ENCODE assay signal across 8 cellular contexts in genomic region chr12:57087689-57088441, GRCh38. TPM values are rescaled to one million over a fixed set of nuclear protein-coding genes. Genes with fewer than 3 reads are reported as not detected.
DNase-seq lines count a peak whose midpoint lies in the region; ATAC-seq lines count a peak whose summit lies in the region.

No MANE protein-coding gene starts in this region.

- H3K36me3 ChIP-seq in HUES64 (ENCODE audit: insufficient read depth, low read length) (peaks cover 21% of the 10 kb centered on the region), SK-N-MC (ENCODE audit: insufficient read depth, low read length) (peaks cover 24% of the 10 kb centered on the region), urinary bladder (ENCODE audit: insufficient read depth) (no peaks in the 10 kb centered on the region)

- H3K9me3 Mint-ChIP-seq in activated naive CD4-positive, alpha-beta T cell treated with anti-CD3 and anti-CD28 coated beads, Interleukin-2, amount 50 U/mL, for 72 hours = no peaks in the 10 kb centered on the region

- ATAC-seq in GM21447 (IDR thresholded peaks at IDR 0.05; ENCODE audit: unreplicated experiment) (peak; percentile 36), Right ventricle myocardium superior (ENCODE audit: poor library complexity) (peak; percentile 49)
- peak; percentile 60 for ATAC-seq in activated naive CD4-positive, alpha-beta T cell treated with anti-CD3 and anti-CD28 coated beads, Interleukin-2, amount 50 U/mL, for 72 hours

- peaks cover 9 to 43% of the 10 kb centered on the region in 2 donors for H3K36me3 Mint-ChIP-seq in activated naive CD4-positive, alpha-beta T cell treated with anti-CD3 and anti-CD28 coated beads, Interleukin-2, amount 50 U/mL, for 72 hours

- peak overlapping the region; percentile 96 for H3K27ac Mint-ChIP-seq in activated naive CD4-positive, alpha-beta T cell treated with anti-CD3 and anti-CD28 coated beads, Interleukin-2, amount 50 U/mL, for 72 hours

- DNase-seq in DMS53 (lab: John Stamatoyannopoulos, UW) (peak; percentile 87), SK-N-MC (ENCODE audit: low read depth, low spot score) (peak; percentile 89), Right ventricle myocardium superior (peak; percentile 89), pons (ENCODE audit: low spot score) (peak; percentile 38)
- peak in 1 of 2 donors; percentile 75 for DNase-seq in activated naive CD4-positive, alpha-beta T cell treated with anti-CD3 and anti-CD28 coated beads, Interleukin-2, amount 50 U/mL, for 72 hours (ENCODE audit: low spot score in 2 of 2)

- H3K27me3 ChIP-seq in HUES64 (ENCODE audit: insufficient read depth, low read length) = no peaks in the 10 kb centered on the region

- H3K4me1 ChIP-seq in HUES64 (ENCODE audit: insufficient read depth, low read length) (peaks cover 10% of the 10 kb centered on the region), urinary bladder (ENCODE audit: insufficient read depth) (no peaks in the 10 kb centered on the region)

- peak overlapping the region; percentile 80 for H3K4me3 ChIP-seq in HUES64 (ENCODE audit: low read length)
- H3K4me3 ChIP-seq in SK-N-MC = peak overlapping the region; percentile 94
- peak overlapping the region; percentile 65 for H3K4me3 ChIP-seq in urinary bladder (ENCODE audit: low read depth, low read length)

- intact Hi-C loops in Right ventricle myocardium superior (cut with DNase I) = no loop called here

- peak overlapping the region; percentile 91 for H3K9ac ChIP-seq in HUES64 (ENCODE audit: low read depth, low read length)
- H3K9ac ChIP-seq in SK-N-MC (ENCODE audit: insufficient read length) = peak overlapping the region; percentile 97

- WGBS in HUES64 = under 1% methylated on average over 37 of the region's 41 CpGs
- under 1% methylated on average over 41 of the region's 41 CpGs for WGBS in urinary bladder

- peak overlapping the region; percentile 100 for H3K27ac ChIP-seq in HUES64 (ENCODE audit: low read depth, low read length)
- peak overlapping the region; percentile 100 for H3K27ac ChIP-seq in SK-N-MC
- peak overlapping the region; percentile 97 for H3K27ac ChIP-seq in urinary bladder (ENCODE audit: low read depth)

- H3K9me3 ChIP-seq in HUES64 (ENCODE audit: insufficient read depth, low read depth, low read length) = no peaks in the 10 kb centered on the region
- H3K9me3 ChIP-seq in SK-N-MC (ENCODE audit: low read depth, low read length) = no peaks in the 10 kb centered on the region

RNA-seq across cellular contexts. Expression of gene NAB2, which starts 1.0 kb away (rescaled TPM):
- 16.1 TPM for polyA plus RNA-seq in HUES64 (2013, experiment 1 of 2)
- 20.5 TPM for polyA plus RNA-seq in HUES64 (2013, experiment 2 of 2)
- total RNA-seq in activated naive CD4-positive, alpha-beta T cell treated with anti-CD3 and anti-CD28 coated beads, Interleukin-2, amount 50 U/mL, for 72 hours = 10 to 100 TPM; 39.1 to 39.3 TPM
- total RNA-seq in Right ventricle myocardium superior = 10.3 TPM
- 25.6 TPM for total RNA-seq in urinary bladder
- 39.1 TPM for polyA plus RNA-seq in urinary bladder

RNA-seq across cellular contexts. Expression of gene NEMP1, which starts 9.3 kb away (rescaled TPM):
- polyA plus RNA-seq in HUES64 (2013, experiment 1 of 2) = 20.3 TPM
- polyA plus RNA-seq in HUES64 (2013, experiment 2 of 2) = 22.6 TPM
- total RNA-seq in activated naive CD4-positive, alpha-beta T cell treated with anti-CD3 and anti-CD28 coated beads, Interleukin-2, amount 50 U/mL, for 72 hours = 100 to 1,000 TPM in 1 of 2 donors, 10 to 100 TPM in 1; 80.2 to 182 TPM
- total RNA-seq in Right ventricle myocardium superior (3.0 TPM), urinary bladder (18.0 TPM)
- 8.5 TPM for polyA plus RNA-seq in urinary bladder

RNA-seq across cellular contexts. Expression of gene STAT6, which starts 23.3 kb away (rescaled TPM):
- 24.3 TPM for polyA plus RNA-seq in HUES64 (2013, experiment 1 of 2)
- polyA plus RNA-seq in HUES64 (2013, experiment 2 of 2) = 28.5 TPM
- total RNA-seq in activated naive CD4-positive, alpha-beta T cell treated with anti-CD3 and anti-CD28 coated beads, Interleukin-2, amount 50 U/mL, for 72 hours = 100 to 1,000 TPM; 213 to 283 TPM
- total RNA-seq in Right ventricle myocardium superior = 49.5 TPM
- 60.5 TPM for total RNA-seq in urinary bladder
- polyA plus RNA-seq in urinary bladder = 172 TPM

RNA-seq across cellular contexts. Expression of gene MYO1A, which starts 37.9 kb away (rescaled TPM):
- polyA plus RNA-seq in HUES64 (2013, experiment 1 of 2) = 0.05 TPM
- not detected for polyA plus RNA-seq in HUES64 (2013, experiment 2 of 2)
- total RNA-seq in activated naive CD4-positive, alpha-beta T cell treated with anti-CD3 and anti-CD28 coated beads, Interleukin-2, amount 50 U/mL, for 72 hours = 1 to 10 TPM; 3.3 to 4.7 TPM
- 0.08 TPM for total RNA-seq in Right ventricle myocardium superior
- total RNA-seq in urinary bladder = 0.16 TPM
- polyA plus RNA-seq in urinary bladder = 0.18 TPM

RNA-seq across cellular contexts. Expression of gene LRP1, which starts 40.4 kb away (rescaled TPM):
- 30.2 TPM for polyA plus RNA-seq in HUES64 (2013, experiment 1 of 2)
- polyA plus RNA-seq in HUES64 (2013, experiment 2 of 2) = 32.8 TPM
- 1 to 10 TPM; 1.3 to 5.9 TPM for total RNA-seq in activated naive CD4-positive, alpha-beta T cell treated with anti-CD3 and anti-CD28 coated beads, Interleukin-2, amount 50 U/mL, for 72 hours
- 121 TPM for total RNA-seq in Right ventricle myocardium superior
- 146 TPM for total RNA-seq in urinary bladder
- polyA plus RNA-seq in urinary bladder = 141 TPM
